In genomic region chr3:71482771-71483170, GRCh38 we compare ENCODE assay signal across 16 cellular contexts.
DNase-seq lines count a peak whose midpoint lies in the region; ATAC-seq and TF ChIP-seq lines count a peak whose summit lies in the region.
"Had no signal": no experiment of that assay in that cellular context is flagged by ENCODE, and none has a peak within 500 bp of the region (broad histone marks: within the 10 kb centered on the region; RNA-seq: fewer than 3 reads in every experiment).

No MANE protein-coding gene starts in this region.

- H3K4me3 ChIP-seq in CD4-positive, CD25-positive, alpha-beta regulatory T cell (ENCODE audit: low read depth, low read length) = no peak overlapping the region
- no peak overlapping the region for H3K4me3 ChIP-seq in CD8-positive, alpha-beta T cell (ENCODE audit: low read depth, low read length)

- H3K9me3 ChIP-seq in CD4-positive, CD25-positive, alpha-beta regulatory T cell (ENCODE audit: control insufficient read depth in 2 of 2, low read length in 2 of 2) = no peaks in the 10 kb centered on the region
- H3K9me3 ChIP-seq in CD8-positive, alpha-beta T cell (ENCODE audit: low read length) = no peaks in the 10 kb centered on the region

- H3K4me3 Mint-ChIP-seq in activated T-cell treated with anti-CD3 and anti-CD28 coated beads, Interleukin-2, amount 50 U/mL, for 24 hours = no peak overlapping the region
- H3K4me3 Mint-ChIP-seq in CD4-positive, CD25-positive, alpha-beta regulatory T cell = peak overlapping the region; percentile 26 to 71 (median 42)
- peak overlapping the region; percentile 42 for H3K4me3 Mint-ChIP-seq in CD8-positive, alpha-beta T cell
- peak overlapping the region; percentile 29 for H3K4me3 Mint-ChIP-seq in activated naive CD8-positive, alpha-beta T cell treated with anti-CD3 and anti-CD28 coated beads, Interleukin-2, amount 50 U/mL, for 24 hours

- H3K9me3 Mint-ChIP-seq in activated T-cell treated with anti-CD3 and anti-CD28 coated beads, Interleukin-2, amount 50 U/mL, for 24 hours = peaks cover 7% of the 10 kb centered on the region
- H3K9me3 Mint-ChIP-seq in CD4-positive, CD25-positive, alpha-beta regulatory T cell = no peaks in the 10 kb centered on the region
- no peaks in the 10 kb centered on the region for H3K9me3 Mint-ChIP-seq in CD8-positive, alpha-beta T cell
- H3K9me3 Mint-ChIP-seq in activated naive CD8-positive, alpha-beta T cell treated with anti-CD3 and anti-CD28 coated beads, Interleukin-2, amount 50 U/mL, for 24 hours = no peaks in the 10 kb centered on the region

- TF ChIP-seq CTCF in CD8-positive, alpha-beta T cell (IDR thresholded peaks at IDR 0.05) = no peak

- no peaks in the 10 kb centered on the region for H3K27me3 Mint-ChIP-seq in activated T-cell treated with anti-CD3 and anti-CD28 coated beads, Interleukin-2, amount 50 U/mL, for 24 hours
- H3K27me3 Mint-ChIP-seq in CD4-positive, CD25-positive, alpha-beta regulatory T cell = no peaks in the 10 kb centered on the region
- no peaks in the 10 kb centered on the region for H3K27me3 Mint-ChIP-seq in CD8-positive, alpha-beta T cell (ENCODE audit: low read depth)
- no peaks in the 10 kb centered on the region for H3K27me3 Mint-ChIP-seq in activated naive CD8-positive, alpha-beta T cell treated with anti-CD3 and anti-CD28 coated beads, Interleukin-2, amount 50 U/mL, for 24 hours

- intact Hi-C loops in CD8-positive, alpha-beta T cell (cut with DNase I, micrococcal nuclease) = no loop called here

- no peaks in the 10 kb centered on the region for H3K27me3 ChIP-seq in CD4-positive, CD25-positive, alpha-beta regulatory T cell (ENCODE audit: control insufficient read depth, insufficient read depth, low read length)
- no peaks in the 10 kb centered on the region for H3K27me3 ChIP-seq in CD8-positive, alpha-beta T cell (ENCODE audit: insufficient read depth, low read length)

- peaks cover 92% of the 10 kb centered on the region for H3K4me1 Mint-ChIP-seq in activated T-cell treated with anti-CD3 and anti-CD28 coated beads, Interleukin-2, amount 50 U/mL, for 24 hours (ENCODE audit: low read depth)
- peaks cover 53 to 97% (median 77%) of the 10 kb centered on the region in 4 donors for H3K4me1 Mint-ChIP-seq in CD4-positive, CD25-positive, alpha-beta regulatory T cell
- peaks cover 89% of the 10 kb centered on the region for H3K4me1 Mint-ChIP-seq in CD8-positive, alpha-beta T cell (ENCODE audit: low read depth)
- peaks cover 95% of the 10 kb centered on the region for H3K4me1 Mint-ChIP-seq in activated naive CD8-positive, alpha-beta T cell treated with anti-CD3 and anti-CD28 coated beads, Interleukin-2, amount 50 U/mL, for 24 hours

- peaks cover 8% of the 10 kb centered on the region for H3K36me3 ChIP-seq in CD4-positive, CD25-positive, alpha-beta regulatory T cell (ENCODE audit: control insufficient read depth, insufficient read depth, low read length)
- no peaks in the 10 kb centered on the region for H3K36me3 ChIP-seq in CD8-positive, alpha-beta T cell (ENCODE audit: insufficient read depth, low read length)

- CTCF ChIA-PET in CD8-positive, alpha-beta T cell (lab: Charles Lee) = interaction anchor here (1.1 to 1.2 kb wide), 2 partner anchors 13 to 28 kb away, joined by 3 read pairs; no protein-coding TSS in a partner anchor

- no peak for DNase-seq in activated T-cell treated with anti-CD3 and anti-CD28 coated beads, Interleukin-2, amount 50 U/mL, for 24 hours
- no peak for DNase-seq in activated T-cell treated with anti-CD3 and anti-CD28 coated beads, Interleukin-2, amount 50 U/mL, for 1 hour
- DNase-seq in CD4-positive, CD25-positive, alpha-beta regulatory T cell = no peak
- no peak for DNase-seq in CD8-positive, alpha-beta T cell
- DNase-seq in activated naive CD8-positive, alpha-beta T cell treated with anti-CD3 and anti-CD28 coated beads, Interleukin-2, amount 50 U/mL, for 24 hours = no peak
- DNase-seq in caudate nucleus (lab: John Stamatoyannopoulos, UW) (no peak), NCI-H1048 (lab: John Stamatoyannopoulos, UW) (no peak)
- DNase-seq: EL, GOT3, KBM-7, NCI-H1436 treated with DMSO at 0.1 percent for 48 hours, NCI-H2081, NCI-H748 treated with DMSO at 0.1 percent for 48 hours, PC-3 had no signal

- peak overlapping the region; percentile 98 for H3K27ac ChIP-seq in CD4-positive, CD25-positive, alpha-beta regulatory T cell (ENCODE audit: insufficient read depth, low read length, poor library complexity, severe bottlenecking)
- peak overlapping the region; percentile 17 for H3K27ac ChIP-seq in CD8-positive, alpha-beta T cell (ENCODE audit: low read depth, low read length)
- H3K27ac ChIP-seq in caudate nucleus (ENCODE audit: low read depth, low read length) = no peak overlapping the region
- H3K27ac ChIP-seq: C4-2B, RWPE1 had no signal

- ATAC-seq in CD4-positive, CD25-positive, alpha-beta regulatory T cell (ENCODE audit: low read depth in 2 of 2) = no peak
- no peak for ATAC-seq in CD8-positive, alpha-beta T cell
- no peak for ATAC-seq in activated naive CD8-positive, alpha-beta T cell treated with anti-CD3 and anti-CD28 coated beads, Interleukin-2, amount 50 U/mL, for 24 hours
- ATAC-seq: PC-3 had no signal

- POLR2A ChIA-PET in CD8-positive, alpha-beta T cell (lab: Charles Lee) = interaction anchor here (1.5 to 2.0 kb wide), 2 partner anchors 9 to 27 kb away, joined by 4 to 7 read pairs; no protein-coding TSS in a partner anchor

- peaks cover 20% of the 10 kb centered on the region for H3K36me3 Mint-ChIP-seq in activated T-cell treated with anti-CD3 and anti-CD28 coated beads, Interleukin-2, amount 50 U/mL, for 24 hours (ENCODE audit: low read depth)
- peaks cover 53% of the 10 kb centered on the region for H3K36me3 Mint-ChIP-seq in CD4-positive, CD25-positive, alpha-beta regulatory T cell
- H3K36me3 Mint-ChIP-seq in CD8-positive, alpha-beta T cell = peaks cover 33% of the 10 kb centered on the region
- peaks cover 18% of the 10 kb centered on the region for H3K36me3 Mint-ChIP-seq in activated naive CD8-positive, alpha-beta T cell treated with anti-CD3 and anti-CD28 coated beads, Interleukin-2, amount 50 U/mL, for 24 hours (ENCODE audit: low read depth)

- peak overlapping the region; percentile 66 for H3K27ac Mint-ChIP-seq in activated T-cell treated with anti-CD3 and anti-CD28 coated beads, Interleukin-2, amount 50 U/mL, for 24 hours
- peak overlapping the region; percentile 88 to 99 (median 89) for H3K27ac Mint-ChIP-seq in CD4-positive, CD25-positive, alpha-beta regulatory T cell
- H3K27ac Mint-ChIP-seq in CD8-positive, alpha-beta T cell = peak overlapping the region; percentile 88
- H3K27ac Mint-ChIP-seq in activated naive CD8-positive, alpha-beta T cell treated with anti-CD3 and anti-CD28 coated beads, Interleukin-2, amount 50 U/mL, for 24 hours = peak overlapping the region; percentile 95

- H3K4me1 ChIP-seq in CD4-positive, CD25-positive, alpha-beta regulatory T cell (ENCODE audit: control insufficient read depth, insufficient read depth, low read length, poor library complexity, severe bottlenecking) = peaks cover 71% of the 10 kb centered on the region
- H3K4me1 ChIP-seq in CD8-positive, alpha-beta T cell (ENCODE audit: insufficient read depth, low read length) = peaks cover 96% of the 10 kb centered on the region
